1 cellular context compared by ENCODE assay signal in genomic region chr15:81338422-81339007, GRCh38.
A peak's percentile ranks its signal among the peaks of the same experiment; 100 is the strongest.
TF ChIP-seq lines count a peak whose summit lies in the region.

No MANE protein-coding gene starts in this region.

TF ChIP-seq in HEK293, 187 proteins besides CTCF, POLR2A, EP300 and RAD21 (continued from another document and continues in another):
- TF ChIP-seq ZSCAN4 (tag by site-specific recombination; IDR thresholded peaks at IDR 0.05): no peak
- TF ChIP-seq KLF10 (tag by site-specific recombination; IDR thresholded peaks at IDR 0.05): 0 out of 2 replicates have a peak, but pooled peaks have one; percentile 47
- no peak for TF ChIP-seq ZSCAN5A (tag by site-specific recombination; IDR thresholded peaks at IDR 0.05)
- TF ChIP-seq ZNF449 (tag by site-specific recombination; IDR thresholded peaks at IDR 0.05): peak; percentile 65; the same call in 1 of the 2 replicates
- TF ChIP-seq ZNF529 (tag by site-specific recombination; IDR thresholded peaks at IDR 0.05; ENCODE audit: insufficient replicate concordance): peak; percentile 4
- no peak for TF ChIP-seq ZNF664 (tag by site-specific recombination; IDR thresholded peaks at IDR 0.05)
- no peak for TF ChIP-seq ZNF785 (tag by site-specific recombination; IDR thresholded peaks at IDR 0.05)
- peak; percentile 97 for TF ChIP-seq ZNF366 (tag by site-specific recombination; conservative IDR thresholded peaks at IDR 0.05)
- no peak for TF ChIP-seq SCRT2 (tag by site-specific recombination; IDR thresholded peaks at IDR 0.05)
- peak; percentile 74; the same call in 1 of the 2 replicates for TF ChIP-seq MEIS1 (CRISPR knock-in tag; IDR thresholded peaks at IDR 0.05; ENCODE audit: borderline replicate concordance)
- peak; percentile 72 for TF ChIP-seq PRDM6 (tag by site-specific recombination; IDR thresholded peaks at IDR 0.05)
- TF ChIP-seq OSR2 (tag by site-specific recombination; IDR thresholded peaks at IDR 0.05): peak; percentile 68
- TF ChIP-seq ZSCAN23 (tag by site-specific recombination; IDR thresholded peaks at IDR 0.05): no peak
- TF ChIP-seq HOXC10 (CRISPR knock-in tag; IDR thresholded peaks at IDR 0.05): no peak
- no peak for TF ChIP-seq KLF16 (tag by site-specific recombination; IDR thresholded peaks at IDR 0.05)
- TF ChIP-seq ZSCAN16 (tag by site-specific recombination; IDR thresholded peaks at IDR 0.05): no peak
- TF ChIP-seq ZNF354C (tag by site-specific recombination; IDR thresholded peaks at IDR 0.05; ENCODE audit: borderline replicate concordance, low read depth): no peak
- TF ChIP-seq ZNF48 (tag by site-specific recombination; IDR thresholded peaks at IDR 0.05): no peak
- peak; percentile 76 for TF ChIP-seq HIC1 (tag by site-specific recombination; IDR thresholded peaks at IDR 0.05)
- no peak for TF ChIP-seq OVOL3 (tag by site-specific recombination; IDR thresholded peaks at IDR 0.05)
- no peak for TF ChIP-seq KLF9 (tag by site-specific recombination; IDR thresholded peaks at IDR 0.05; ENCODE audit: low read depth)
- no peak for TF ChIP-seq ZNF791 (tag by site-specific recombination; IDR thresholded peaks at IDR 0.05)
- TF ChIP-seq ZBTB49 (tag by site-specific recombination; IDR thresholded peaks at IDR 0.05; ENCODE audit: low read depth): no peak
- 0 out of 2 replicates have a peak, but pooled peaks have one; percentile 51 for TF ChIP-seq ZNF362 (tag by site-specific recombination; IDR thresholded peaks at IDR 0.05)
- peak; percentile 68 for TF ChIP-seq SP7 (tag by site-specific recombination; IDR thresholded peaks at IDR 0.05)
- TF ChIP-seq ZNF398 (tag by site-specific recombination; IDR thresholded peaks at IDR 0.05): no peak
- TF ChIP-seq ZNF266 (tag by site-specific recombination; IDR thresholded peaks at IDR 0.05; ENCODE audit: low read depth): no peak
- no peak for TF ChIP-seq ZNF157 (tag by site-specific recombination; IDR thresholded peaks at IDR 0.05)
- no peak for TF ChIP-seq PRDM2 (tag by site-specific recombination; IDR thresholded peaks at IDR 0.05; ENCODE audit: borderline replicate concordance)
- peak; percentile 62 for TF ChIP-seq ZNF335 (tag by site-specific recombination; conservative IDR thresholded peaks at IDR 0.05)
- TF ChIP-seq TCF7L2 (IDR thresholded peaks at IDR 0.05; ENCODE audit: borderline replicate concordance, low read depth, low read length): no peak
- TF ChIP-seq ZNF670 (tag by site-specific recombination; IDR thresholded peaks at IDR 0.05; ENCODE audit: low read depth): no peak
- TF ChIP-seq TRIM28 (IDR thresholded peaks at IDR 0.05; ENCODE audit: borderline replicate concordance, low read length): 0 out of 2 replicates have a peak, but pooled peaks have one; percentile 21
- no peak for TF ChIP-seq RBAK (tag by site-specific recombination; IDR thresholded peaks at IDR 0.05)
- TF ChIP-seq ZNF292 (tag by site-specific recombination; IDR thresholded peaks at IDR 0.05; ENCODE audit: borderline replicate concordance, low read depth): no peak
- TF ChIP-seq ZNF596 (tag by site-specific recombination; IDR thresholded peaks at IDR 0.05): no peak
- no peak for TF ChIP-seq ZNF138 (tag by site-specific recombination; IDR thresholded peaks at IDR 0.05; ENCODE audit: borderline replicate concordance)
- TF ChIP-seq ZNF530 (tag by site-specific recombination; IDR thresholded peaks at IDR 0.05; ENCODE audit: low read depth): no peak
- TF ChIP-seq ZNF175 (tag by site-specific recombination; IDR thresholded peaks at IDR 0.05): no peak
- TF ChIP-seq ZBTB17 (tag by site-specific recombination; IDR thresholded peaks at IDR 0.05): peak; percentile 51
- TF ChIP-seq ZNF571 (tag by site-specific recombination; IDR thresholded peaks at IDR 0.05): no peak
